In the genomic region with DNA sequence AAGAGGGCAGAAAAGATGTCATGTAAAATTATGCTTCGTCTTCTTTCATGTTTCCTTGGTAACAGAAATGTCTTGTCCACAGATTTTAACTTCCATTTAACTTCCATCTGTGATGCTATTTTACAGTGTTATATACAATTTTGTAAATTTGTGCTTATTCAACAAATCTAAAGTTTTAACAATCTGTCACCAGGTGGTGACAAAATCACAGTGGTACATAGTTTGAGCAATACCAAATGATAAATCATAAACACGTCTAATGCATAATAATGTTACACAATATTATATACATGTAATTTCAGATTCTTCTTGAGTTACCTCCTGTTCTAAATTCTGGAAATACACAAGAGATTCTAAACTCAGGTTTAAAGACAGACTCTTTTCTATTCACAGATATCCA, we compare ENCODE assay signal across 19 cellular contexts.
"Had no signal": no experiment of that assay in that cellular context is flagged by ENCODE, and none has a peak within 500 bp of the region (broad histone marks: within the 10 kb centered on the region; RNA-seq: fewer than 3 reads in every experiment).

No MANE protein-coding gene starts in this region.

- ATAC-seq: effector memory CD8-positive, alpha-beta T cell; left lung; natural killer cell treated with Interleukin-12 subunit alpha and Interleukin-12 subunit beta and Interleukin-15 and Interleukin-18, amount 100 ng/mL, for 72 hours; psoas muscle had no signal

- H3K4me3 ChIP-seq: colonic mucosa, left lung, psoas muscle, sigmoid colon had no signal

- DNase-seq: activated CD4-positive, alpha-beta T cell treated with anti-CD3 and anti-CD28 coated beads, Interleukin-2, amount 50 U/mL, for 4 hours; activated T-cell treated with anti-CD3 and anti-CD28 coated beads, Interleukin-2, amount 50 U/mL, for 1 hour; amniotic stem cell; brain microvascular endothelial cell; colonic mucosa; effector memory CD8-positive, alpha-beta T cell; erythroblast; foreskin melanocyte; head of caudate nucleus; left lung; occipital lobe; psoas muscle; sigmoid colon; stimulated activated CD4-positive, alpha-beta T cell treated with anti-CD3 and anti-CD28 coated beads, Interleukin-2, amount 100 ng/mL, for 24 hours; stimulated activated naive CD4-positive, alpha-beta T cell; substantia nigra; T-helper 2 cell; trophoblast cell had no signal

- H3K27me3 ChIP-seq: brain microvascular endothelial cell, colonic mucosa, left lung, sigmoid colon had no signal

- H3K27ac ChIP-seq: brain microvascular endothelial cell, colonic mucosa, left lung, psoas muscle, sigmoid colon had no signal

- H3K4me1 ChIP-seq: colonic mucosa, left lung, psoas muscle, sigmoid colon had no signal
